26 cellular contexts compared by ENCODE assay signal in genomic region chr6:307874-308273, GRCh38. TPM values are rescaled to one million over a fixed set of nuclear protein-coding genes. Genes with fewer than 3 reads are reported as not detected.
A peak's percentile ranks its signal among the peaks of the same experiment; 100 is the strongest.
DNase-seq lines count a peak whose midpoint lies in the region; ATAC-seq, FAIRE-seq and TF ChIP-seq lines count a peak whose summit lies in the region.
"Had no signal": no experiment of that assay in that cellular context is flagged by ENCODE, and none has a peak within 500 bp of the region (broad histone marks: within the 10 kb centered on the region; RNA-seq: fewer than 3 reads in every experiment).

No MANE protein-coding gene starts in this region.

- H3K9me1 ChIP-seq in K562 (ENCODE audit: control insufficient read depth, insufficient read depth, low read length), result no peaks in the 10 kb centered on the region

- FAIRE-seq in K562 (lab: Jason Lieb, UNC), result no peak
- FAIRE-seq: A204.1, G401.6, RCC 7860 had no signal

- in situ Hi-C loops in K562 (cut with MboI), result no loop called here

- no peak overlapping the region for H3K9ac ChIP-seq in K562 (ENCODE audit: insufficient read depth in 1 of 2, low read depth in 2 of 2, low read length in 2 of 2)
- H3K9ac ChIP-seq in mesenchymal stem cell (ENCODE audit: low read length), result no peak overlapping the region
- H3K9ac ChIP-seq: GM23248 had no signal

- peak overlapping the region; percentile 85 for H4K8ac ChIP-seq in mesenchymal stem cell (ENCODE audit: low read length)

- no peak overlapping the region for H4K91ac ChIP-seq in mesenchymal stem cell (ENCODE audit: low read length)

- H3K79me1 ChIP-seq in mesenchymal stem cell (replicated peaks; ENCODE audit: low read length, poor library complexity, severe bottlenecking), result peaks cover 30% of the 10 kb centered on the region

- H3K23ac ChIP-seq in mesenchymal stem cell (ENCODE audit: low read length in 2 of 2), result no peak overlapping the region

- no peak for TF ChIP-seq POLR2A in K562 (conservative IDR thresholded peaks at IDR 0.05)

- TF ChIP-seq EP300 in K562 (IDR thresholded peaks at IDR 0.05; ENCODE audit: low read length), result no peak

- CTCF ChIA-PET in K562 (lab: Yijun Ruan, JAX; ENCODE audit: low intra/inter-chr PET ratio), result no interaction called here

- ATAC-seq in Right ventricle myocardium inferior (no peak), K562 (no peak), upper lobe of right lung (no peak), HG03139 (IDR thresholded peaks at IDR 0.05; ENCODE audit: unreplicated experiment) (no peak)
- ATAC-seq: CD8-positive, alpha-beta T cell; T-cell had no signal

- H2BK120ac ChIP-seq in mesenchymal stem cell (ENCODE audit: low read depth, low read length), result no peak overlapping the region

- no peak overlapping the region for H2AK5ac ChIP-seq in mesenchymal stem cell (ENCODE audit: low read length, severe bottlenecking)

- H3K18ac ChIP-seq in mesenchymal stem cell (ENCODE audit: low read depth in 1 of 2, low read length in 2 of 2), result no peak overlapping the region

- no peaks in the 10 kb centered on the region for H3K9me3 ChIP-seq in left ventricle myocardium inferior (replicated peaks)
- no peaks in the 10 kb centered on the region for H3K9me3 ChIP-seq in K562 (replicated peaks; ENCODE audit: control insufficient read depth, insufficient read depth, low read depth, low read length)
- H3K9me3 ChIP-seq in mesenchymal stem cell (ENCODE audit: control insufficient read depth, low read length), result no peaks in the 10 kb centered on the region
- H3K9me3 ChIP-seq in upper lobe of right lung, result no peaks in the 10 kb centered on the region
- H3K9me3 ChIP-seq: Caco-2, SJCRH30 had no signal

- H3K27ac ChIP-seq in left ventricle myocardium inferior (replicated peaks) (peak overlapping the region; percentile 21), K562 (ENCODE audit: extremely low read depth, low read depth, low read length) (no peak overlapping the region), mesenchymal stem cell (ENCODE audit: low read length, poor library complexity, severe bottlenecking) (no peak overlapping the region), upper lobe of right lung (no peak overlapping the region), substantia nigra (ENCODE audit: low read depth, low read length, poor library complexity, severe bottlenecking) (no peak overlapping the region)
- H3K27ac ChIP-seq: C4-2B, GM23248, SJCRH30 had no signal

- H2BK15ac ChIP-seq in mesenchymal stem cell (ENCODE audit: low read depth, poor library complexity, severe bottlenecking), result no peak overlapping the region

- no peak for TF ChIP-seq CTCF in left ventricle myocardium inferior (IDR thresholded peaks at IDR 0.05; ENCODE audit: borderline replicate concordance)
- TF ChIP-seq CTCF in K562 (IDR thresholded peaks at IDR 0.05 in 2 of 3, conservative IDR thresholded peaks at IDR 0.05 in 1 of 3; ENCODE audit: insufficient read depth in 2 of 3, low read depth in 1 of 3, low read length in 3 of 3), result no peak
- no peak for TF ChIP-seq CTCF in upper lobe of right lung (IDR thresholded peaks at IDR 0.05)

- TF ChIP-seq RAD21 in K562 (CRISPR knock-in tag; conservative IDR thresholded peaks at IDR 0.05 in 1 of 2, IDR thresholded peaks at IDR 0.05 in 1 of 2), result no peak

- no TSS peak for BruUV-seq in K562 (replicated peaks; lab: Mats Ljungman, UMichigan)

- no peak overlapping the region for H3K4me3 ChIP-seq in left ventricle myocardium inferior
- no peak overlapping the region for H3K4me3 ChIP-seq in K562
- no peak overlapping the region for H3K4me3 ChIP-seq in mesenchymal stem cell (ENCODE audit: insufficient read depth in 1 of 2, low read depth in 1 of 2, low read length in 2 of 2)
- H3K4me3 ChIP-seq in upper lobe of right lung, result no peak overlapping the region
- H3K4me3 ChIP-seq: GM23248, SJCRH30 had no signal

- H3K4me2 ChIP-seq in K562 (ENCODE audit: insufficient read depth, low read length) (no peak overlapping the region), mesenchymal stem cell (ENCODE audit: low read length, poor library complexity, severe bottlenecking) (no peak overlapping the region)

- no peak overlapping the region for H3K4ac ChIP-seq in mesenchymal stem cell (ENCODE audit: low read depth in 1 of 2, low read length in 2 of 2)

- peaks cover 49% of the 10 kb centered on the region for H3K4me1 ChIP-seq in left ventricle myocardium inferior
- peaks cover 9 to 12% of the 10 kb centered on the region in 2 experiments for H3K4me1 ChIP-seq in K562 (replicated peaks in 1 of 2; ENCODE audit: control insufficient read depth in 2 of 2, insufficient read depth in 2 of 2, low read length in 2 of 2)
- H3K4me1 ChIP-seq in mesenchymal stem cell (ENCODE audit: control insufficient read depth, insufficient read depth, low read depth, low read length), result peaks cover 19% of the 10 kb centered on the region
- H3K4me1 ChIP-seq in upper lobe of right lung, result peaks cover 6% of the 10 kb centered on the region
- H3K4me1 ChIP-seq: Caco-2, SJCRH30 had no signal

- H3K36me3 ChIP-seq in left ventricle myocardium inferior (no peaks in the 10 kb centered on the region), K562 (ENCODE audit: control insufficient read depth, insufficient read depth, low read length) (no peaks in the 10 kb centered on the region), mesenchymal stem cell (ENCODE audit: control insufficient read depth in 1 of 2, insufficient read depth in 2 of 2, low read depth in 1 of 2, low read length in 2 of 2) (peaks cover 7 to 13% of the 10 kb centered on the region in 2 experiments), upper lobe of right lung (no peaks in the 10 kb centered on the region)
- H3K36me3 ChIP-seq: SJCRH30 had no signal

- H3K79me2 ChIP-seq in K562 (ENCODE audit: control insufficient read depth, insufficient read depth, low read length), result no peaks in the 10 kb centered on the region

- intact Hi-C loops in left ventricle myocardium inferior (cut with micrococcal nuclease) (no loop called here), Right ventricle myocardium inferior (cut with DNase I) (no loop called here), K562 (cut with micrococcal nuclease) (no loop called here), upper lobe of right lung (cut with DNase I) (no loop called here)

- H3K27me3 ChIP-seq in left ventricle myocardium inferior (ENCODE audit: low read depth), result no peaks in the 10 kb centered on the region
- H3K27me3 ChIP-seq in K562 (ENCODE audit: control insufficient read depth in 2 of 2, insufficient read depth in 2 of 2, low read length in 2 of 2), result peaks cover 0 to 17% of the 10 kb centered on the region in 2 experiments; a peak in 3 of 5 replicates
- no peaks in the 10 kb centered on the region for H3K27me3 ChIP-seq in mesenchymal stem cell (ENCODE audit: control insufficient read depth in 1 of 2, insufficient read depth in 1 of 2, low read length in 2 of 2)
- no peaks in the 10 kb centered on the region for H3K27me3 ChIP-seq in upper lobe of right lung
- H3K27me3 ChIP-seq: SJCRH30 had no signal

- POLR2A ChIA-PET in K562 (lab: Yijun Ruan, JAX), result interaction anchor here (0.7 to 1.4 kb wide), 4 partner anchors 10 to 24 kb away, joined by 3 to 4 read pairs (median 3); partner anchors contain the start of gene DUSP22

- H2AFZ ChIP-seq in K562 (ENCODE audit: low read depth, low read length), result no peak overlapping the region
- H2AFZ ChIP-seq in mesenchymal stem cell (ENCODE audit: low read depth, low read length), result no peak overlapping the region
- H2AFZ ChIP-seq: GM23248 had no signal

- H2BK5ac ChIP-seq in mesenchymal stem cell (ENCODE audit: low read depth, low read length, poor library complexity, severe bottlenecking), result no peak overlapping the region

- no peak overlapping the region for H3K14ac ChIP-seq in mesenchymal stem cell (ENCODE audit: low read length in 2 of 2)

- H4K20me1 ChIP-seq in K562 (replicated peaks; ENCODE audit: control insufficient read depth, insufficient read depth, low read length), result no peaks in the 10 kb centered on the region; the same call in 1 of the 2 replicates

- no peak overlapping the region for H2BK12ac ChIP-seq in mesenchymal stem cell (ENCODE audit: low read length in 2 of 2)

- WGBS in K562 (ENCODE audit: insufficient coverage, low coverage, missing lambda C conversion rate), result 38% methylated on average over 5 of the region's 5 CpGs
- WGBS in mesenchymal stem cell, result 82% methylated on average over 5 of the region's 5 CpGs

- DNase-seq in left ventricle myocardium inferior, result no peak
- no peak for DNase-seq in Right ventricle myocardium inferior (ENCODE audit: missing footprints)
- DNase-seq in K562 (ENCODE audit: extremely low read depth in 1 of 4, low spot score in 3 of 4), result no peak
- DNase-seq in mesenchymal stem cell, result no peak
- DNase-seq in upper lobe of right lung, result peak; percentile 66
- no peak for DNase-seq in substantia nigra (lab: John Stamatoyannopoulos, UW)
- DNase-seq in activated naive CD4-positive, alpha-beta T cell (lab: John Stamatoyannopoulos, UW), result no peak
- DNase-seq: Caco-2, GM23248, H9, HFFc6, NCI-H1092 treated with DMSO at 0.1 percent for 48 hours, NCI-H1436, NCI-H187, NCI-H2081 treated with DMSO at 0.1 percent for 48 hours, NCI-H2171 treated with DMSO at 0.1 percent for 48 hours, NCI-H345, NCI-H510A treated with DMSO at 0.1 percent for 48 hours, SJCRH30, T-cell had no signal

RNA-seq across cellular contexts. Expression of gene DUSP22, which starts 15.6 kb away (rescaled TPM):
- 48.0 TPM for total RNA-seq in left ventricle myocardium inferior
- total RNA-seq in Right ventricle myocardium inferior, result 50.0 TPM
- total RNA-seq in K562 (2011; cell fraction: chromatin; rRNA removed; ENCODE audit: low replicate concordance), result 24.8 and 31.0 TPM in 2 replicates
- total RNA-seq in K562 (2011; cell fraction: nucleolus; rRNA removed), result 15.9 and 18.3 TPM in 2 replicates
- 24.7 and 35.4 TPM in 2 replicates for total RNA-seq in K562 (2011; cell fraction: nucleoplasm; rRNA removed)
- total RNA-seq in K562 (2014; rRNA removed), result 11.8 and 14.0 TPM in 2 replicates
- 10.3 and 12.3 TPM in 2 replicates for total RNA-seq in K562 (2014; rRNA removed; fragmentation: Illumina TruSeq; extraction: Trizol)
- total RNA-seq in K562 (2015; rRNA removed; fragmentation: Illumina TruSeq; extraction: Trizol), result 10.0 TPM in 2 replicates
- total RNA-seq in K562 (2021), result 19.4 TPM in 2 replicates
- 10.4 and 14.3 TPM in 2 replicates for polyA plus RNA-seq in K562 (2011; rRNA removed)
- 9.5 and 14.9 TPM in 2 replicates for polyA plus RNA-seq in K562 (2011; cell fraction: cytosol; rRNA removed)
- 50.7 and 53.8 TPM in 2 replicates for polyA plus RNA-seq in K562 (2011; cell fraction: nucleus; rRNA removed)
- polyA plus RNA-seq in K562 (2012), result 16.9 and 37.3 TPM in 2 replicates
- 13.8 and 14.4 TPM in 2 replicates for polyA plus RNA-seq in K562 (2014; fragmentation: Illumina TruSeq; extraction: Trizol)
- 1 to 10 TPM; 9.3 to 9.6 TPM for polyA plus RNA-seq in K562 (2014; fragmentation: Nextera tagmentation; extraction: Ambion mirVana)
- 14.7 and 17.5 TPM in 2 replicates for polyA plus RNA-seq in K562 (2014; rRNA removed)
- polyA minus RNA-seq in K562 (2011; rRNA and poly(A)+ RNA removed), result 7.9 and 8.9 TPM in 2 replicates
- 5.4 and 9.0 TPM in 2 replicates for polyA minus RNA-seq in K562 (2011; cell fraction: cytosol; rRNA and poly(A)+ RNA removed)
- polyA minus RNA-seq in K562 (2011; cell fraction: nucleus; rRNA and poly(A)+ RNA removed), result 10.0 and 16.2 TPM in 2 replicates
- polyA plus RNA-seq in mesenchymal stem cell (2013, experiment 1 of 2), result 27.0 TPM
- 27.3 TPM for polyA plus RNA-seq in mesenchymal stem cell (2013, experiment 2 of 2)
- total RNA-seq in upper lobe of right lung, result 61.2 TPM
